1 cellular context compared by ENCODE assay signal in genomic region chr2:101106453-101107181, GRCh38.
A peak's percentile ranks its signal among the peaks of the same experiment; 100 is the strongest.
TF ChIP-seq lines count a peak whose summit lies in the region.

No MANE protein-coding gene starts in this region.

TF ChIP-seq in A549, 52 proteins besides CTCF, POLR2A, EP300 and RAD21:
- TF ChIP-seq, protein P1, sequence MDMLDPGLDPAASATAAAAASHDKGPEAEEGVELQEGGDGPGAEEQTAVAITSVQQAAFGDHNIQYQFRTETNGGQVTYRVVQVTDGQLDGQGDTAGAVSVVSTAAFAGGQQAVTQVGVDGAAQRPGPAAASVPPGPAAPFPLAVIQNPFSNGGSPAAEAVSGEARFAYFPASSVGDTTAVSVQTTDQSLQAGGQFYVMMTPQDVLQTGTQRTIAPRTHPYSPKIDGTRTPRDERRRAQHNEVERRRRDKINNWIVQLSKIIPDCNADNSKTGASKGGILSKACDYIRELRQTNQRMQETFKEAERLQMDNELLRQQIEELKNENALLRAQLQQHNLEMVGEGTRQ (IDR thresholded peaks at IDR 0.05), result peak; percentile 71; the same call in 1 of the 2 replicates
- no peak for TF ChIP-seq KDM5A (IDR thresholded peaks at IDR 0.05)
